Comparison of ENCODE assay signal across 13 cellular contexts in the genomic region with DNA sequence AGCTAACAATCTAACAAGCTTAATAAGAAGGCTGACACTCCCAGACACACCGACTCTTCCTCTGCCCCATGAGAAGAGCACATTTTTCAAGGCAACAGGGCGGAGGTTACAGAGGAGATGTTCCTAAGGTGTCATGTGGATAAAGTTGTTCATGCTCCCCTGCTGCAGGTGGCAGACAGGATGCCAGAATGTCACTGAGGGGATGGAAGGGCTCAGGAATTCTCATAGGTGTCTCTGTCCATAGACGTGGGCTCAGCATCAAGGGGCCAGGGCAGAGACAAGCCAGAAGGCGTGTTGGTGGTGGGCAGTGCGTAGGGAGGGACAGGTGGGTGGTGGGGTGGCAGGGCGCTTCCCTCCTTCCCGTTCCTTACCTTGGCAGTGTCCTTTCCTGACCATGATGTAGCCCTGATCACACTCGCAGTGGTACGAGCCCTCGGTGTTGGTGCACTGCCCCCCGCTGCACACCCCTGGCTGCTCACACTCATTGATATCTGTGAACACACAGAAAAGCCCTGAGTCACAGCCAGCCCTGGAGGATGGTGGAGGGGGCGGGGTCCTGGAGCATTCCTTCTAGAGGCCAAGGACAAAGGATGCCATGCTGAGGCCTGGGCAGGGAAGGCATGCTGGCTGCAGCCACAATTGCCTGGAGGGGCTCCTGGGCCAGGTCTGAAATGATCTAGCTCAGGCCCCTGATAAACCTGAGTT. TPM values are rescaled to one million over a fixed set of nuclear protein-coding genes. Genes with fewer than 3 reads are reported as not detected.
DNase-seq lines count a peak whose midpoint lies in the region; TF ChIP-seq lines count a peak whose summit lies in the region.
"Had no signal": no experiment of that assay in that cellular context is flagged by ENCODE, and none has a peak within 500 bp of the region (broad histone marks: within the 10 kb centered on the region; RNA-seq: fewer than 3 reads in every experiment).

No MANE protein-coding gene starts in this region.

- H3K27me3 ChIP-seq in NT2/D1 (ENCODE audit: insufficient read depth, insufficient read length) (no peaks in the 10 kb centered on the region), endodermal cell (ENCODE audit: control insufficient read depth, insufficient read depth, low read length, poor library complexity, severe bottlenecking) (no peaks in the 10 kb centered on the region)
- H3K27me3 ChIP-seq in CD4-positive, alpha-beta memory T cell (ENCODE audit: insufficient read depth, low read length), result no peaks in the 10 kb centered on the region
- H3K27me3 ChIP-seq: heart right ventricle had no signal

- WGBS in endodermal cell (ENCODE audit: insufficient coverage in 1 of 2, insufficient read length in 1 of 2), 2 experiments, result 79% methylated on average over 5 to 11 of the region's 12 CpGs

- no peak overlapping the region for H3K27ac ChIP-seq in endodermal cell (ENCODE audit: low read depth, low read length)
- no peak overlapping the region for H3K27ac ChIP-seq in CD4-positive, alpha-beta memory T cell (ENCODE audit: low read depth, low read length)
- H3K27ac ChIP-seq: heart right ventricle had no signal

- H3K9ac ChIP-seq in NT2/D1 (ENCODE audit: insufficient read length, low read depth), result no peak overlapping the region
- H3K9ac ChIP-seq in endodermal cell (ENCODE audit: extremely low read depth, low read length, poor library complexity, severe bottlenecking), result no peak overlapping the region

- intact Hi-C loops in CD4-positive, alpha-beta memory T cell (cut with micrococcal nuclease), result no loop called here

- H3K36me3 ChIP-seq in NT2/D1 (ENCODE audit: insufficient read depth, insufficient read length, low read length) (peaks cover 7% of the 10 kb centered on the region), endodermal cell (ENCODE audit: control insufficient read depth, insufficient read depth, low read length) (no peaks in the 10 kb centered on the region)
- no peaks in the 10 kb centered on the region for H3K36me3 ChIP-seq in CD4-positive, alpha-beta memory T cell (ENCODE audit: insufficient read depth, low read length)

- H3K4me3 ChIP-seq in NT2/D1 (ENCODE audit: insufficient read length, low read depth) (no peak overlapping the region), endodermal cell (ENCODE audit: low read length) (no peak overlapping the region)
- no peak overlapping the region for H3K4me3 ChIP-seq in CD4-positive, alpha-beta memory T cell (ENCODE audit: low read length in 2 of 2)
- H3K4me3 ChIP-seq: heart right ventricle had no signal

- H3K36me3 Mint-ChIP-seq in endodermal cell (ENCODE audit: low read depth) (no peaks in the 10 kb centered on the region), neural crest cell (ENCODE audit: low read depth) (no peaks in the 10 kb centered on the region)
- H3K36me3 Mint-ChIP-seq in CD4-positive, alpha-beta memory T cell, result no peaks in the 10 kb centered on the region

- H3K9me3 Mint-ChIP-seq in endodermal cell, result peaks cover 3% of the 10 kb centered on the region
- no peaks in the 10 kb centered on the region for H3K9me3 Mint-ChIP-seq in neural crest cell
- no peaks in the 10 kb centered on the region for H3K9me3 Mint-ChIP-seq in CD4-positive, alpha-beta memory T cell

- POLR2A ChIA-PET in CD4-positive, alpha-beta memory T cell (lab: Charles Lee; ENCODE audit: partially characterized antibody), result no interaction called here

- H3K9me3 ChIP-seq in NT2/D1 (ENCODE audit: insufficient read depth, low read length) (no peaks in the 10 kb centered on the region), endodermal cell (ENCODE audit: control insufficient read depth, low read length) (no peaks in the 10 kb centered on the region)
- H3K9me3 ChIP-seq in CD4-positive, alpha-beta memory T cell (ENCODE audit: control insufficient read depth in 1 of 2, low read length in 2 of 2), result no peaks in the 10 kb centered on the region
- H3K9me3 ChIP-seq: heart right ventricle had no signal

- DNase-seq in Daoy (ENCODE audit: low read depth) (peak; percentile 67), NT2/D1 (ENCODE audit: low read depth, low spot score) (peak; percentile 43), endodermal cell (peak; percentile 87), neural crest cell (ENCODE audit: low read depth, low spot score) (no peak), SHP77 treated with DMSO at 0.1 percent for 48 hours (lab: John Stamatoyannopoulos, UW) (no peak), NCI-H1436 treated with DMSO at 0.1 percent for 48 hours (lab: John Stamatoyannopoulos, UW) (no peak)
- DNase-seq in CD4-positive, alpha-beta memory T cell, result no peak
- DNase-seq in activated naive CD4-positive, alpha-beta T cell (lab: John Stamatoyannopoulos, UW), result no peak
- DNase-seq: anterior cingulate cortex; heart right ventricle; NCI-H524; stimulated activated CD4-positive, alpha-beta T cell treated with anti-CD3 and anti-CD28 coated beads, Interleukin-4, amount 100 ng/mL, for 1 hour; stimulated activated naive CD4-positive, alpha-beta T cell treated with Interleukin-2 at 50 U/mL for 16 hours had no signal

- CTCF ChIA-PET in CD4-positive, alpha-beta memory T cell (lab: Charles Lee; ENCODE audit: partially characterized antibody), result no interaction called here

- peak overlapping the region; percentile 65 for H3K27ac Mint-ChIP-seq in endodermal cell
- H3K27ac Mint-ChIP-seq in neural crest cell (ENCODE audit: unreplicated experiment), result peak overlapping the region; percentile 83
- no peak overlapping the region for H3K27ac Mint-ChIP-seq in CD4-positive, alpha-beta memory T cell

- H3K4me1 ChIP-seq in NT2/D1 (ENCODE audit: insufficient read depth, insufficient read length) (peaks cover 5% of the 10 kb centered on the region), endodermal cell (ENCODE audit: control insufficient read depth, insufficient read depth, low read length) (peaks cover 9% of the 10 kb centered on the region)
- peaks cover 8% of the 10 kb centered on the region for H3K4me1 ChIP-seq in CD4-positive, alpha-beta memory T cell (ENCODE audit: insufficient read depth, low read length)

- H3K4me3 Mint-ChIP-seq in endodermal cell (no peak overlapping the region), neural crest cell (no peak overlapping the region)
- H3K4me3 Mint-ChIP-seq in CD4-positive, alpha-beta memory T cell, result no peak overlapping the region

- H3K27me3 Mint-ChIP-seq in endodermal cell (ENCODE audit: insufficient read depth) (peaks cover 5% of the 10 kb centered on the region), neural crest cell (ENCODE audit: low read depth) (no peaks in the 10 kb centered on the region)
- peaks cover 0 to 14% of the 10 kb centered on the region in 2 donors for H3K27me3 Mint-ChIP-seq in CD4-positive, alpha-beta memory T cell

- TF ChIP-seq CTCF in endodermal cell (conservative IDR thresholded peaks at IDR 0.05) (no peak), neural crest cell (conservative IDR thresholded peaks at IDR 0.05) (no peak)

- H3K4me1 Mint-ChIP-seq in endodermal cell (peaks cover 18% of the 10 kb centered on the region), neural crest cell (peaks cover 19% of the 10 kb centered on the region)
- H3K4me1 Mint-ChIP-seq in CD4-positive, alpha-beta memory T cell, result peaks cover 0 to 19% (median 11%) of the 10 kb centered on the region in 4 donors

RNA-seq across cellular contexts. Expression of gene ISCA2, which starts 23.0 kb away (rescaled TPM):
- 27.1 and 27.8 TPM in 2 replicates for total RNA-seq in Daoy (2014; rRNA removed; shearing (Covaris generic))
- total RNA-seq in endodermal cell (10 to 100 TPM; 40.5 to 58.1 TPM), neural crest cell (37.8 and 40.6 TPM in 2 replicates)
- polyA plus RNA-seq in endodermal cell (2013, experiment 1 of 2), result 46.9 TPM
- polyA plus RNA-seq in endodermal cell (2013, experiment 2 of 2), result 41.9 TPM
- 10 to 100 TPM; 31.3 to 33.1 TPM for total RNA-seq in CD4-positive, alpha-beta memory T cell
- 10 to 100 TPM; 61.7 to 83.1 TPM for polyA plus RNA-seq in CD4-positive, alpha-beta memory T cell

RNA-seq across cellular contexts. Expression of gene NPC2, which starts 23.5 kb away (rescaled TPM):
- 132 and 135 TPM in 2 replicates for total RNA-seq in Daoy (2014; rRNA removed; shearing (Covaris generic))
- 100 to 1,000 TPM; 279 to 462 TPM for total RNA-seq in endodermal cell
- polyA plus RNA-seq in endodermal cell (2013, experiment 1 of 2), result 171 TPM
- 175 TPM for polyA plus RNA-seq in endodermal cell (2013, experiment 2 of 2)
- total RNA-seq in neural crest cell, result 106 and 108 TPM in 2 replicates
- total RNA-seq in CD4-positive, alpha-beta memory T cell, result 10 to 100 TPM; 50.9 to 54.2 TPM
- 10 to 100 TPM; 83.4 to 89.9 TPM for polyA plus RNA-seq in CD4-positive, alpha-beta memory T cell

Comparison
In these comparisons a context has a peak if more than half of its experiments do, and no peak if none do; other contexts are left out.
1. DNase-seq: peak in Daoy (single experiment), NT2/D1 (single experiment) and endodermal cell (single experiment); none in neural crest cell (single experiment), CD4-positive, alpha-beta memory T cell (0 of 5), SHP77 treated with DMSO at 0.1 percent for 48 hours (single experiment), activated naive CD4-positive, alpha-beta T cell (0 of 4) and NCI-H1436 treated with DMSO at 0.1 percent for 48 hours (single experiment).
2. H3K27ac Mint-ChIP-seq: peak in endodermal cell (single experiment) and neural crest cell (single experiment); none in CD4-positive, alpha-beta memory T cell (0 of 7).